10 cellular contexts compared by ENCODE assay signal in genomic region chr11:57776101-57776511, GRCh38. TPM values are rescaled to one million over a fixed set of nuclear protein-coding genes. Genes with fewer than 3 reads are reported as not detected.
A peak's percentile ranks its signal among the peaks of the same experiment; 100 is the strongest.
DNase-seq lines count a peak whose midpoint lies in the region; ATAC-seq, FAIRE-seq and TF ChIP-seq lines count a peak whose summit lies in the region.
"Had no signal": no experiment of that assay in that cellular context is flagged by ENCODE, and none has a peak within 500 bp of the region (broad histone marks: within the 10 kb centered on the region; RNA-seq: fewer than 3 reads in every experiment).

No MANE protein-coding gene starts in this region.

- H3K4me2 ChIP-seq in mammary epithelial cell (ENCODE audit: insufficient read depth, low read depth, low read length) (no peak overlapping the region), HepG2 (ENCODE audit: low read depth, low read length) (peak overlapping the region; percentile 81)

- no peak overlapping the region for H2AFZ ChIP-seq in mammary epithelial cell (ENCODE audit: low read depth, low read length)
- no peak overlapping the region for H2AFZ ChIP-seq in HepG2 (ENCODE audit: low read length)

- no peak for ATAC-seq in HepG2
- no peak for ATAC-seq in GM19397 (IDR thresholded peaks at IDR 0.05; ENCODE audit: unreplicated experiment)
- no peak for ATAC-seq in GM21515 (IDR thresholded peaks at IDR 0.05; ENCODE audit: unreplicated experiment)
- ATAC-seq in GM19455 (IDR thresholded peaks at IDR 0.05; ENCODE audit: unreplicated experiment) = no peak

- H3K27ac ChIP-seq in HUES6 (ENCODE audit: low read depth, low read length) = peak overlapping the region; percentile 55; the same call in 1 of the 2 replicates
- H3K27ac ChIP-seq in mammary epithelial cell (ENCODE audit: insufficient read depth, low read depth, low read length) = peak overlapping the region; percentile 18
- peak overlapping the region; percentile 96 for H3K27ac ChIP-seq in HepG2 (ENCODE audit: extremely low read length, insufficient read depth, low read length)
- peak overlapping the region; percentile 79 for H3K27ac ChIP-seq in substantia nigra (ENCODE audit: low read depth, low read length, poor library complexity, severe bottlenecking)

- peaks cover 76% of the 10 kb centered on the region for H3K4me1 ChIP-seq in HUES6 (ENCODE audit: control insufficient read depth, insufficient read depth, low read length)
- peaks cover 70% of the 10 kb centered on the region for H3K4me1 ChIP-seq in mammary epithelial cell (ENCODE audit: insufficient read depth, low read length)
- peaks cover 96% of the 10 kb centered on the region for H3K4me1 ChIP-seq in HepG2 (ENCODE audit: insufficient read depth, low read length)

- H3K4me3 ChIP-seq in HUES6 (ENCODE audit: low read depth, low read length) (peak overlapping the region; percentile 22; the same call in 1 of the 2 replicates), mammary epithelial cell (replicated peaks in 1 of 3; ENCODE audit: insufficient read depth in 1 of 3, low read depth in 2 of 3, low read length in 3 of 3) (no peak overlapping the region), HepG2 (replicated peaks in 1 of 3; ENCODE audit: insufficient read depth in 1 of 3, low read depth in 2 of 3, low read length in 3 of 3) (peak overlapping the region in 1 of 3 experiments; percentile 49; a peak in 1 of 6 replicates)

- TF ChIP-seq CTCF in mammary epithelial cell (conservative IDR thresholded peaks at IDR 0.05 in 1 of 2, IDR thresholded peaks at IDR 0.05 in 1 of 2; ENCODE audit: extremely low read depth in 1 of 2, insufficient read depth in 1 of 2, low read depth in 1 of 2, low read length in 2 of 2) (no peak), HepG2 (CRISPR knock-in tag; IDR thresholded peaks at IDR 0.05) (no peak)

- H3K9me3 ChIP-seq in HUES6 (ENCODE audit: control insufficient read depth, insufficient read depth, low read depth, low read length) (no peaks in the 10 kb centered on the region), mammary epithelial cell (replicated peaks; ENCODE audit: insufficient read depth, low read length) (no peaks in the 10 kb centered on the region), HepG2 (ENCODE audit: low read length) (no peaks in the 10 kb centered on the region)

- CTCF ChIA-PET in mammary epithelial cell (lab: Charles Lee; ENCODE audit: low non-redundant PET) (no interaction called here), HepG2 (lab: Yijun Ruan, JAX; ENCODE audit: low intra/inter-chr PET ratio, low total read pairs) (no interaction called here)

- in situ Hi-C loops in mammary epithelial cell (cut with MboI; ENCODE audit: low sequenced_read_pairs in 2 of 2) = no loop called here
- in situ Hi-C loops in HepG2 (cut with HindIII; ENCODE audit: extremely low pct_ligation_motif_present, low pct_unique_long_range_greater_than_20kb) = no loop called here

- H3K79me2 ChIP-seq in mammary epithelial cell (ENCODE audit: insufficient read depth, low read length) (peaks cover 99% of the 10 kb centered on the region), HepG2 (ENCODE audit: insufficient read depth, low read length) (peaks cover 89% of the 10 kb centered on the region)

- peaks cover 6% of the 10 kb centered on the region for H4K20me1 ChIP-seq in mammary epithelial cell (ENCODE audit: insufficient read depth, low read length)
- peaks cover 39% of the 10 kb centered on the region for H4K20me1 ChIP-seq in HepG2 (ENCODE audit: insufficient read depth, low read length)

- H3K27me3 ChIP-seq in HUES6 (ENCODE audit: control insufficient read depth, insufficient read depth, low read length) (no peaks in the 10 kb centered on the region), mammary epithelial cell (ENCODE audit: insufficient read depth, low read length) (no peaks in the 10 kb centered on the region), HepG2 (ENCODE audit: control insufficient read depth in 1 of 2, insufficient read depth in 2 of 2, low read length in 2 of 2) (no peaks in the 10 kb centered on the region)

- TF ChIP-seq POLR2A in HepG2 (IDR thresholded peaks at IDR 0.05; ENCODE audit: insufficient read depth in 1 of 2, low read depth in 2 of 2, low read length in 2 of 2) = no peak

- TF ChIP-seq EP300 in HepG2 (IDR thresholded peaks at IDR 0.05; ENCODE audit: low read depth in 2 of 2, low read length in 2 of 2) = no peak
- TF ChIP-seq EP300 in HepG2 (CRISPR knock-in tag; IDR thresholded peaks at IDR 0.05; ENCODE audit: borderline replicate concordance) = no peak

- FAIRE-seq in HepG2 (lab: Jason Lieb, UNC) = no peak

- no peak for DNase-seq in mammary epithelial cell
- no peak for DNase-seq in HepG2 (ENCODE audit: low spot score)
- DNase-seq in substantia nigra (lab: John Stamatoyannopoulos, UW) = no peak
- no peak for DNase-seq in mucosa of gallbladder (ENCODE audit: low spot score)
- DNase-seq: activated naive CD4-positive, alpha-beta T cell treated with Interleukin-2 at 50 U/mL for 16 hours had no signal

- WGBS in mammary epithelial cell (ENCODE audit: low coverage, missing lambda C conversion rate) = 36% methylated on average over 2 of the region's 2 CpGs
- WGBS in HepG2 (ENCODE audit: low lambda C conversion rate) = 96% methylated on average over 2 of the region's 2 CpGs

- dilution Hi-C loops in mammary epithelial cell (cut with HindIII; ENCODE audit: low sequenced_read_pairs) = no loop called here

- intact Hi-C loops in mammary epithelial cell (cut with micrococcal nuclease) (no loop called here), HepG2 (cut with micrococcal nuclease; ENCODE audit: unreplicated experiment) (no loop called here)

- no peaks in the 10 kb centered on the region for H3K36me3 ChIP-seq in HUES6 (ENCODE audit: control insufficient read depth, insufficient read depth, low read length)
- no peaks in the 10 kb centered on the region for H3K36me3 ChIP-seq in mammary epithelial cell (ENCODE audit: insufficient read depth, low read length)
- no peaks in the 10 kb centered on the region; a peak in 2 of 5 replicates for H3K36me3 ChIP-seq in HepG2 (replicated peaks in 1 of 2; ENCODE audit: control insufficient read depth in 1 of 2, insufficient read depth in 2 of 2, low read length in 2 of 2)

- no TSS peak for BruUV-seq in mammary epithelial cell (replicated peaks; lab: Mats Ljungman, UMichigan)
- BruUV-seq in HepG2 (replicated peaks; lab: Mats Ljungman, UMichigan) = no TSS peak

- no peak for TF ChIP-seq RAD21 in HepG2 (CRISPR knock-in tag; IDR thresholded peaks at IDR 0.05)

- POLR2A ChIA-PET in HepG2 (lab: Yijun Ruan, JAX) = interaction anchor here (1.1 to 11.1 kb wide), 4 partner anchors 9 to 64 kb away, joined by 3 to 215 read pairs (median 32); partner anchors contain the start of genes CTNND1, MED19 and TMX2

- H3K9ac ChIP-seq in HUES6 (ENCODE audit: low read length) (peak overlapping the region; percentile 51), mammary epithelial cell (ENCODE audit: insufficient read depth, low read length) (peak overlapping the region; percentile 19), HepG2 (ENCODE audit: insufficient read depth, low read depth, low read length) (peak overlapping the region; percentile 12; the same call in 1 of the 2 replicates)

RNA-seq across cellular contexts. Expression of gene CTNND1, which starts 14.5 kb away (rescaled TPM):
- total RNA-seq in mammary epithelial cell (100 to 1,000 TPM; 164 to 212 TPM), HepG2 (2016; rRNA removed; fragmentation: Illumina TruSeq; extraction: Trizol) (128 and 184 TPM in 2 replicates), mucosa of gallbladder (238 TPM)
- polyA plus RNA-seq in mammary epithelial cell (119 TPM), HepG2 (2011; rRNA removed) (117 and 136 TPM in 2 replicates)
- polyA minus RNA-seq in mammary epithelial cell = 412 TPM
- 9.7 and 10.3 TPM in 2 replicates for total RNA-seq in HepG2 (2016; cell fraction: cytosol; rRNA removed; fragmentation: Illumina TruSeq; extraction: Trizol; ENCODE audit: low read depth)
- total RNA-seq in HepG2 (2016; cell fraction: insoluble cytoplasmic fraction; rRNA removed; fragmentation: Illumina TruSeq; extraction: Trizol) = 125 and 182 TPM in 2 replicates
- total RNA-seq in HepG2 (2016; cell fraction: membrane; rRNA removed; fragmentation: Illumina TruSeq; extraction: Trizol) = 25.4 and 28.5 TPM in 2 replicates
- total RNA-seq in HepG2 (2016; cell fraction: nucleus; rRNA removed; fragmentation: Illumina TruSeq; extraction: Trizol) = 122 and 125 TPM in 2 replicates
- 93.8 and 103 TPM in 2 replicates for polyA plus RNA-seq in HepG2 (2011; cell fraction: cytosol; rRNA removed)
- 87.0 and 99.3 TPM in 2 replicates for polyA plus RNA-seq in HepG2 (2011; cell fraction: nucleus; rRNA removed)
- polyA plus RNA-seq in HepG2 (2012) = 85.5 and 97.1 TPM in 2 replicates
- polyA plus RNA-seq in HepG2 (2016; cell fraction: cytosol; fragmentation: Illumina TruSeq; extraction: Trizol; ENCODE audit: low read depth) = 2.6 and 3.2 TPM in 2 replicates
- polyA plus RNA-seq in HepG2 (2016; cell fraction: insoluble cytoplasmic fraction; fragmentation: Illumina TruSeq; extraction: Trizol; ENCODE audit: low read depth) = 131 and 135 TPM in 2 replicates
- 11.5 and 13.2 TPM in 2 replicates for polyA plus RNA-seq in HepG2 (2016; cell fraction: membrane; fragmentation: Illumina TruSeq; extraction: Trizol; ENCODE audit: low read depth)
- 100 and 103 TPM in 2 replicates for polyA plus RNA-seq in HepG2 (2016; cell fraction: nucleus; fragmentation: Illumina TruSeq; extraction: Trizol; ENCODE audit: insufficient read depth, low read depth)
- polyA minus RNA-seq in HepG2 (2011; rRNA and poly(A)+ RNA removed; ENCODE audit: low replicate concordance) = 263 and 616 TPM in 2 replicates
- polyA minus RNA-seq in HepG2 (2011; cell fraction: cytosol; rRNA and poly(A)+ RNA removed) = 140 and 158 TPM in 2 replicates
- 209 and 212 TPM in 2 replicates for polyA minus RNA-seq in HepG2 (2011; cell fraction: nucleus; rRNA and poly(A)+ RNA removed)

RNA-seq across cellular contexts. Expression of gene BTBD18, which starts 24.5 kb away (rescaled TPM):
- not detected for total RNA-seq in mammary epithelial cell
- polyA plus RNA-seq in mammary epithelial cell = not detected
- polyA minus RNA-seq in mammary epithelial cell = not detected
- total RNA-seq in HepG2 (2016; rRNA removed; fragmentation: Illumina TruSeq; extraction: Trizol) = not detected in 2 replicates
- total RNA-seq in HepG2 (2016; cell fraction: cytosol; rRNA removed; fragmentation: Illumina TruSeq; extraction: Trizol; ENCODE audit: low read depth) = not detected in 2 replicates
- total RNA-seq in HepG2 (2016; cell fraction: insoluble cytoplasmic fraction; rRNA removed; fragmentation: Illumina TruSeq; extraction: Trizol) = not detected in 2 replicates
- total RNA-seq in HepG2 (2016; cell fraction: membrane; rRNA removed; fragmentation: Illumina TruSeq; extraction: Trizol) = not detected in 2 replicates
- total RNA-seq in HepG2 (2016; cell fraction: nucleus; rRNA removed; fragmentation: Illumina TruSeq; extraction: Trizol) = not detected in 2 replicates
- not detected in 2 replicates for polyA plus RNA-seq in HepG2 (2011; rRNA removed)
- not detected in 2 replicates for polyA plus RNA-seq in HepG2 (2011; cell fraction: cytosol; rRNA removed)
- polyA plus RNA-seq in HepG2 (2011; cell fraction: nucleus; rRNA removed) = not detected in 2 replicates
- polyA plus RNA-seq in HepG2 (2012) = 0.11 TPM in 1 of 2 replicates, not detected in the other
- polyA plus RNA-seq in HepG2 (2016; cell fraction: cytosol; fragmentation: Illumina TruSeq; extraction: Trizol; ENCODE audit: low read depth) = not detected in 2 replicates
- not detected in 2 replicates for polyA plus RNA-seq in HepG2 (2016; cell fraction: insoluble cytoplasmic fraction; fragmentation: Illumina TruSeq; extraction: Trizol; ENCODE audit: low read depth)
- not detected in 2 replicates for polyA plus RNA-seq in HepG2 (2016; cell fraction: membrane; fragmentation: Illumina TruSeq; extraction: Trizol; ENCODE audit: low read depth)
- polyA plus RNA-seq in HepG2 (2016; cell fraction: nucleus; fragmentation: Illumina TruSeq; extraction: Trizol; ENCODE audit: insufficient read depth, low read depth) = not detected in 2 replicates
- not detected in 2 replicates for polyA minus RNA-seq in HepG2 (2011; rRNA and poly(A)+ RNA removed; ENCODE audit: low replicate concordance)
- polyA minus RNA-seq in HepG2 (2011; cell fraction: cytosol; rRNA and poly(A)+ RNA removed) = not detected in 2 replicates
- polyA minus RNA-seq in HepG2 (2011; cell fraction: nucleus; rRNA and poly(A)+ RNA removed) = not detected in 2 replicates
- total RNA-seq in mucosa of gallbladder = not detected
- total RNA-seq: left cardiac atrium had no signal

RNA-seq across cellular contexts. Expression of gene SELENOH, which starts 34.8 kb away (rescaled TPM):
- 100 to 1,000 TPM in 1 of 2 donors, 10 to 100 TPM in 1; 63.5 to 115 TPM for total RNA-seq in mammary epithelial cell
- polyA plus RNA-seq in mammary epithelial cell = 98.4 TPM
- 3.5 TPM for polyA minus RNA-seq in mammary epithelial cell
- total RNA-seq in HepG2 (2016; rRNA removed; fragmentation: Illumina TruSeq; extraction: Trizol) = 70.2 and 77.4 TPM in 2 replicates
- total RNA-seq in HepG2 (2016; cell fraction: cytosol; rRNA removed; fragmentation: Illumina TruSeq; extraction: Trizol; ENCODE audit: low read depth) = 48.7 and 57.5 TPM in 2 replicates
- 76.0 and 79.2 TPM in 2 replicates for total RNA-seq in HepG2 (2016; cell fraction: insoluble cytoplasmic fraction; rRNA removed; fragmentation: Illumina TruSeq; extraction: Trizol)
- total RNA-seq in HepG2 (2016; cell fraction: membrane; rRNA removed; fragmentation: Illumina TruSeq; extraction: Trizol) = 80.5 and 93.1 TPM in 2 replicates
- total RNA-seq in HepG2 (2016; cell fraction: nucleus; rRNA removed; fragmentation: Illumina TruSeq; extraction: Trizol) = 38.1 and 39.0 TPM in 2 replicates
- polyA plus RNA-seq in HepG2 (2011; rRNA removed) = 22.0 and 27.2 TPM in 2 replicates
- 30.8 and 42.4 TPM in 2 replicates for polyA plus RNA-seq in HepG2 (2011; cell fraction: cytosol; rRNA removed)
- polyA plus RNA-seq in HepG2 (2011; cell fraction: nucleus; rRNA removed) = 34.5 and 35.6 TPM in 2 replicates
- polyA plus RNA-seq in HepG2 (2012) = 18.1 and 28.1 TPM in 2 replicates
- 46.1 and 57.4 TPM in 2 replicates for polyA plus RNA-seq in HepG2 (2016; cell fraction: cytosol; fragmentation: Illumina TruSeq; extraction: Trizol; ENCODE audit: low read depth)
- 59.0 and 63.0 TPM in 2 replicates for polyA plus RNA-seq in HepG2 (2016; cell fraction: insoluble cytoplasmic fraction; fragmentation: Illumina TruSeq; extraction: Trizol; ENCODE audit: low read depth)
- polyA plus RNA-seq in HepG2 (2016; cell fraction: membrane; fragmentation: Illumina TruSeq; extraction: Trizol; ENCODE audit: low read depth) = 58.7 and 68.5 TPM in 2 replicates
- polyA plus RNA-seq in HepG2 (2016; cell fraction: nucleus; fragmentation: Illumina TruSeq; extraction: Trizol; ENCODE audit: insufficient read depth, low read depth) = 58.2 and 61.8 TPM in 2 replicates
- 12.4 and 17.0 TPM in 2 replicates for polyA minus RNA-seq in HepG2 (2011; rRNA and poly(A)+ RNA removed; ENCODE audit: low replicate concordance)
- 6.4 and 7.8 TPM in 2 replicates for polyA minus RNA-seq in HepG2 (2011; cell fraction: cytosol; rRNA and poly(A)+ RNA removed)
- polyA minus RNA-seq in HepG2 (2011; cell fraction: nucleus; rRNA and poly(A)+ RNA removed) = 33.2 and 37.3 TPM in 2 replicates
- 120 TPM for total RNA-seq in mucosa of gallbladder

Comparison
In these comparisons a context has a peak if more than half of its experiments do, and no peak if none do; other contexts are left out.
1. H3K27ac ChIP-seq: peak in every context shown above with its lines; median percentile 96 in HepG2; 79 in substantia nigra; 55 in HUES6; 18 in mammary epithelial cell.